ENCODE assay signal across 8 cellular contexts in the genomic region with DNA sequence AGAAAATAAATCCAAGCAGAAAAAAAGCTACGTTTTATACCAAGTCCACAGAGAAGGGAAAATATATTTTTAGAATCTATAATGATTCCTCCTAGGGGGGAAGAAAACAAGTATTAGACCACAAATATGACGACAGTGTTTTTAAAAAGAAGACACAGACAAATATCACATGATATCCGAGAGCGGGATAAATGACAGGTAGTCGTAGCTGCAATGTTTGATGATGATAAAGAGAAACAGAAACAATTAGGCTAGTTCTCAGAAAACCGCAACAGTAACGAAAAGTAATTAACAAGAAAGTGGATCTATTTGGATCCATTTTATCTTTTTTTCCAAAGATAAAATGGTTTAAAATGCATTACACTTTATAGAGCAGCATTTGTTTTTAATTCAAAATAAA. TPM values are rescaled to one million over a fixed set of nuclear protein-coding genes. Genes with fewer than 3 reads are reported as not detected.
DNase-seq lines count a peak whose midpoint lies in the region; ATAC-seq and TF ChIP-seq lines count a peak whose summit lies in the region.

No MANE protein-coding gene starts in this region.

- peak overlapping the region; percentile 67 for H3K4me2 ChIP-seq in fibroblast of lung (ENCODE audit: extremely low read depth, insufficient read depth, low read length)

- TF ChIP-seq EP300 in sigmoid colon (IDR thresholded peaks at IDR 0.05), result no peak

- H4K20me1 ChIP-seq in fibroblast of lung (ENCODE audit: control insufficient read depth, extremely low read depth, insufficient read depth, low read length), result no peaks in the 10 kb centered on the region

- peaks cover 44% of the 10 kb centered on the region for H3K36me3 ChIP-seq in RWPE2 (ENCODE audit: low read depth)
- no peaks in the 10 kb centered on the region for H3K36me3 ChIP-seq in fibroblast of lung (ENCODE audit: control insufficient read depth, insufficient read depth, low read length)
- H3K36me3 ChIP-seq in sigmoid colon, result peaks cover 0 to 13% (median 2%) of the 10 kb centered on the region in 4 donors

- TF ChIP-seq CTCF in GM12875 (IDR thresholded peaks at IDR 0.05; ENCODE audit: borderline replicate concordance, insufficient read depth, low read depth, low read length) (no peak), RWPE2 (IDR thresholded peaks at IDR 0.05; ENCODE audit: poor library complexity, severe bottlenecking) (no peak), fibroblast of lung (conservative IDR thresholded peaks at IDR 0.05 in 1 of 2, IDR thresholded peaks at IDR 0.05 in 1 of 2; ENCODE audit: low read depth in 1 of 2, low read length in 2 of 2) (no peak), sigmoid colon (IDR thresholded peaks at IDR 0.05) (no peak)

- intact Hi-C loops in sigmoid colon (cut with DNase I), result loop anchor here (5.0 kb wide), 2 partner anchors 176 to 221 kb away; partner anchors contain the start of genes CFAP99 and ZFYVE28

- H3K79me2 ChIP-seq in fibroblast of lung (ENCODE audit: control insufficient read depth, insufficient read depth, low read length), result peaks cover 44% of the 10 kb centered on the region

- H3K27me3 ChIP-seq in RWPE2 (ENCODE audit: insufficient read depth, poor library complexity, severe bottlenecking) (no peaks in the 10 kb centered on the region), fibroblast of lung (ENCODE audit: control insufficient read depth, insufficient read depth, low read length) (no peaks in the 10 kb centered on the region), sigmoid colon (no peaks in the 10 kb centered on the region)

- H3K4me3 ChIP-seq in GM12875 (ENCODE audit: low read depth, low read length) (peak overlapping the region; percentile 100), RWPE2 (ENCODE audit: severe bottlenecking) (peak overlapping the region; percentile 85), fibroblast of lung (replicated peaks in 1 of 4; ENCODE audit: control extremely low read depth in 1 of 4, insufficient read depth in 1 of 4, low read depth in 3 of 4, low read length in 4 of 4) (peak overlapping the region; percentile 84 to 98 (median 87)), sigmoid colon (peak overlapping the region; percentile 72 to 86 (median 85))

- H3K27ac ChIP-seq in RWPE2 (ENCODE audit: poor library complexity, severe bottlenecking) (peak overlapping the region; percentile 41), fibroblast of lung (ENCODE audit: insufficient read depth, low read length) (peak overlapping the region; percentile 48), sigmoid colon (peak overlapping the region; percentile 80 to 84 (median 82))

- ATAC-seq in RWPE2 (ENCODE audit: low read depth) (no peak), HG03139 (IDR thresholded peaks at IDR 0.05; ENCODE audit: unreplicated experiment) (no peak)

- no peak overlapping the region for H2AFZ ChIP-seq in fibroblast of lung (ENCODE audit: low read length)

- H3K9ac ChIP-seq in fibroblast of lung (ENCODE audit: insufficient read depth, low read length), result peak overlapping the region; percentile 76

- no peaks in the 10 kb centered on the region for H3K9me3 ChIP-seq in RWPE2 (ENCODE audit: severe bottlenecking)
- H3K9me3 ChIP-seq in fibroblast of lung (ENCODE audit: control insufficient read depth, insufficient read depth, low read depth, low read length), result no peaks in the 10 kb centered on the region
- no peaks in the 10 kb centered on the region for H3K9me3 ChIP-seq in sigmoid colon

- WGBS in sigmoid colon, 2 donors, result 1 to 3% methylated on average over 7 of the region's 7 CpGs

- TF ChIP-seq POLR2A in sigmoid colon (IDR thresholded peaks at IDR 0.05), result no peak

- H3K4me1 ChIP-seq in RWPE2 (ENCODE audit: insufficient read depth, poor library complexity, severe bottlenecking) (peaks cover 20% of the 10 kb centered on the region), fibroblast of lung (ENCODE audit: control insufficient read depth, extremely low read depth, insufficient read depth, low read length) (peaks cover 2% of the 10 kb centered on the region), sigmoid colon (peaks cover 0 to 51% (median 41%) of the 10 kb centered on the region in 4 donors)

- DNase-seq in RWPE2 (ENCODE audit: low spot score), result no peak
- no peak for DNase-seq in fibroblast of lung (ENCODE audit: low read depth in 2 of 2)
- no peak for DNase-seq in sigmoid colon
- DNase-seq in germinal center (ENCODE audit: low spot score), result no peak
- no peak for DNase-seq in NCI-H748 treated with DMSO at 0.1 percent for 48 hours (lab: John Stamatoyannopoulos, UW)
- DNase-seq in H4 (ENCODE audit: low spot score), result no peak

RNA-seq across cellular contexts. Expression of gene HAUS3, which starts 0.9 kb away (rescaled TPM):
- total RNA-seq in fibroblast of lung (5.3 and 5.6 TPM in 2 replicates), sigmoid colon (10 to 100 TPM; 12.1 to 18.5 (median 16.4) TPM)
- polyA plus RNA-seq in fibroblast of lung (5.3 and 5.9 TPM in 2 replicates), sigmoid colon (1 to 10 TPM; 3.2 to 7.7 (median 6.0) TPM)
- polyA plus RNA-seq in fibroblast of lung (2012), result 4.7 and 5.3 TPM in 2 replicates
- 1.0 and 1.6 TPM in 2 replicates for polyA minus RNA-seq in fibroblast of lung (ENCODE audit: low replicate concordance)
- total RNA-seq in H4 (2014; rRNA removed; shearing (Covaris generic)), result 7.6 and 11.0 TPM in 2 replicates

RNA-seq across cellular contexts. Expression of gene POLN, which starts 0.9 kb away (rescaled TPM):
- total RNA-seq in fibroblast of lung (4.9 and 5.6 TPM in 2 replicates), sigmoid colon (1 to 10 TPM; 1.8 to 9.4 (median 2.6) TPM)
- polyA plus RNA-seq in fibroblast of lung (0.58 and 1.2 TPM in 2 replicates), sigmoid colon (1 to 10 TPM in 1 of 3 donors, under 1 TPM in 1, not detected in 1; 0.60 to 1.1 TPM)
- 0.50 and 0.69 TPM in 2 replicates for polyA plus RNA-seq in fibroblast of lung (2012)
- polyA minus RNA-seq in fibroblast of lung (ENCODE audit: low replicate concordance), result 0.51 and 0.85 TPM in 2 replicates
- 1.0 and 1.8 TPM in 2 replicates for total RNA-seq in H4 (2014; rRNA removed; shearing (Covaris generic))

RNA-seq across cellular contexts. Expression of gene MXD4, which starts 20.9 kb away (rescaled TPM):
- total RNA-seq in fibroblast of lung (26.7 and 42.1 TPM in 2 replicates), sigmoid colon (10 to 100 TPM; 36.4 to 62.0 (median 38.7) TPM)
- polyA plus RNA-seq in fibroblast of lung (22.1 and 25.4 TPM in 2 replicates), sigmoid colon (10 to 100 TPM; 25.0 to 32.8 (median 27.6) TPM)
- polyA plus RNA-seq in fibroblast of lung (2012), result 38.6 and 46.9 TPM in 2 replicates
- polyA minus RNA-seq in fibroblast of lung (ENCODE audit: low replicate concordance), result 40.3 and 59.0 TPM in 2 replicates
- total RNA-seq in H4 (2014; rRNA removed; shearing (Covaris generic)), result 22.1 and 22.9 TPM in 2 replicates
